Comparison of ENCODE assay signal across 11 cellular contexts in genomic region chr5:17398439-17398838, GRCh38.
DNase-seq lines count a peak whose midpoint lies in the region; ATAC-seq, FAIRE-seq and TF ChIP-seq lines count a peak whose summit lies in the region.
"Had no signal": no experiment of that assay in that cellular context is flagged by ENCODE, and none has a peak within 500 bp of the region (broad histone marks: within the 10 kb centered on the region; RNA-seq: fewer than 3 reads in every experiment).

No MANE protein-coding gene starts in this region.

- no peak for TF ChIP-seq RAD21 in K562 (CRISPR knock-in tag; conservative IDR thresholded peaks at IDR 0.05 in 1 of 2, IDR thresholded peaks at IDR 0.05 in 1 of 2)

- H3K9me3 ChIP-seq in K562 (replicated peaks; ENCODE audit: control insufficient read depth, insufficient read depth, low read depth, low read length) (no peaks in the 10 kb centered on the region), smooth muscle cell (replicated peaks; ENCODE audit: low read depth) (no peaks in the 10 kb centered on the region)

- peak; percentile 36; the same call in 1 of the 3 replicates for ATAC-seq in K562
- ATAC-seq in HG03521 (IDR thresholded peaks at IDR 0.05; ENCODE audit: unreplicated experiment), result no peak
- ATAC-seq in GM21786 (IDR thresholded peaks at IDR 0.05; ENCODE audit: unreplicated experiment), result no peak
- ATAC-seq: left ventricle myocardium superior had no signal

- WGBS in K562 (ENCODE audit: insufficient coverage, low coverage, missing lambda C conversion rate), result 0% methylated on average over 4 of the region's 4 CpGs
- 4% methylated on average over 4 of the region's 4 CpGs for WGBS in smooth muscle cell (ENCODE audit: low lambda C conversion rate)

- no peak for TF ChIP-seq POLR2A in K562 (conservative IDR thresholded peaks at IDR 0.05)

- no peaks in the 10 kb centered on the region for H3K79me2 ChIP-seq in K562 (ENCODE audit: control insufficient read depth, insufficient read depth, low read length)
- H3K79me2 ChIP-seq in smooth muscle cell (ENCODE audit: low read depth), result no peaks in the 10 kb centered on the region

- FAIRE-seq in K562 (lab: Jason Lieb, UNC), result no peak
- FAIRE-seq: A204.1, TTC549 had no signal

- no peak for TF ChIP-seq EP300 in K562 (IDR thresholded peaks at IDR 0.05; ENCODE audit: low read length)

- no TSS peak for BruUV-seq in K562 (replicated peaks; lab: Mats Ljungman, UMichigan)

- H3K27ac ChIP-seq in K562 (ENCODE audit: extremely low read depth, low read depth, low read length) (no peak overlapping the region), smooth muscle cell (ENCODE audit: low read depth) (no peak overlapping the region)

- POLR2A ChIA-PET in K562 (lab: Yijun Ruan, JAX), result interaction anchor here (0.7 kb wide), 1 partner anchor 80 kb away, joined by 4 read pairs; no protein-coding TSS in a partner anchor

- H3K4me2 ChIP-seq in K562 (ENCODE audit: insufficient read depth, low read length) (no peak overlapping the region), smooth muscle cell (peak overlapping the region; percentile 11)

- H3K4me1 ChIP-seq in K562 (replicated peaks in 1 of 2; ENCODE audit: control insufficient read depth in 2 of 2, insufficient read depth in 2 of 2, low read length in 2 of 2), result peaks cover 0 to 13% of the 10 kb centered on the region in 2 experiments; a peak in 2 of 5 replicates
- peaks cover 37% of the 10 kb centered on the region for H3K4me1 ChIP-seq in smooth muscle cell (ENCODE audit: low read depth)

- DNase-seq in NCI-H2107 treated with DMSO at 0.1 percent for 48 hours (lab: John Stamatoyannopoulos, UW; ENCODE audit: unreplicated experiment) (peak; percentile 55), NCI-H2107 (lab: John Stamatoyannopoulos, UW) (no peak), KBM-7 (peak; percentile 43), K562 (ENCODE audit: extremely low read depth in 1 of 4, low spot score in 3 of 4) (peak in 1 of 4 experiments; percentile 4), smooth muscle cell (lab: John Stamatoyannopoulos, UW; ENCODE audit: unreplicated experiment) (no peak), DMS79 treated with DMSO at 0.1 percent for 48 hours (lab: John Stamatoyannopoulos, UW) (no peak)
- DNase-seq: left ventricle myocardium superior had no signal

- H2AFZ ChIP-seq in K562 (ENCODE audit: low read depth, low read length) (no peak overlapping the region), smooth muscle cell (ENCODE audit: low read depth) (no peak overlapping the region)

- TF ChIP-seq CTCF in K562 (IDR thresholded peaks at IDR 0.05 in 2 of 3, conservative IDR thresholded peaks at IDR 0.05 in 1 of 3; ENCODE audit: insufficient read depth in 2 of 3, low read depth in 1 of 3, low read length in 3 of 3) (no peak), smooth muscle cell (IDR thresholded peaks at IDR 0.05; ENCODE audit: borderline replicate concordance, insufficient read depth, poor library complexity, severe bottlenecking) (no peak)

- H4K20me1 ChIP-seq in K562 (replicated peaks; ENCODE audit: control insufficient read depth, insufficient read depth, low read length) (no peaks in the 10 kb centered on the region), smooth muscle cell (ENCODE audit: low read depth) (no peaks in the 10 kb centered on the region)

- no peak overlapping the region for H3K9ac ChIP-seq in K562 (ENCODE audit: insufficient read depth in 1 of 2, low read depth in 2 of 2, low read length in 2 of 2)
- H3K9ac ChIP-seq in smooth muscle cell (ENCODE audit: low read depth), result no peak overlapping the region

- peaks cover 10% of the 10 kb centered on the region for H3F3A ChIP-seq in smooth muscle cell (ENCODE audit: low read depth)

- CTCF ChIA-PET in K562 (lab: Yijun Ruan, JAX; ENCODE audit: low intra/inter-chr PET ratio), result no interaction called here

- intact Hi-C loops in K562 (cut with micrococcal nuclease), result no loop called here

- H3K27me3 ChIP-seq in K562 (ENCODE audit: control insufficient read depth in 2 of 2, insufficient read depth in 2 of 2, low read length in 2 of 2) (no peaks in the 10 kb centered on the region; a peak in 1 of 5 replicates), smooth muscle cell (ENCODE audit: low read depth) (no peaks in the 10 kb centered on the region)

- no peaks in the 10 kb centered on the region for H3K36me3 ChIP-seq in K562 (ENCODE audit: control insufficient read depth, insufficient read depth, low read length)
- no peaks in the 10 kb centered on the region for H3K36me3 ChIP-seq in smooth muscle cell (ENCODE audit: low read depth)

- no peaks in the 10 kb centered on the region for H3K9me1 ChIP-seq in K562 (ENCODE audit: control insufficient read depth, insufficient read depth, low read length)

- no peak overlapping the region for H3K4me3 ChIP-seq in K562
- no peak overlapping the region for H3K4me3 ChIP-seq in smooth muscle cell

- in situ Hi-C loops in KBM-7 (cut with MboI; ENCODE audit: low pct_unique_long_range_greater_than_20kb, low sequenced_read_pairs), result no loop called here
- in situ Hi-C loops in K562 (cut with MboI), result loop anchor here (25.0 kb wide), 1 partner anchor 1514 kb away; no protein-coding TSS in a partner anchor

TF ChIP-seq in K562, 482 proteins besides CTCF, POLR2A, EP300 and RAD21:
- TF ChIP-seq, protein P1, sequence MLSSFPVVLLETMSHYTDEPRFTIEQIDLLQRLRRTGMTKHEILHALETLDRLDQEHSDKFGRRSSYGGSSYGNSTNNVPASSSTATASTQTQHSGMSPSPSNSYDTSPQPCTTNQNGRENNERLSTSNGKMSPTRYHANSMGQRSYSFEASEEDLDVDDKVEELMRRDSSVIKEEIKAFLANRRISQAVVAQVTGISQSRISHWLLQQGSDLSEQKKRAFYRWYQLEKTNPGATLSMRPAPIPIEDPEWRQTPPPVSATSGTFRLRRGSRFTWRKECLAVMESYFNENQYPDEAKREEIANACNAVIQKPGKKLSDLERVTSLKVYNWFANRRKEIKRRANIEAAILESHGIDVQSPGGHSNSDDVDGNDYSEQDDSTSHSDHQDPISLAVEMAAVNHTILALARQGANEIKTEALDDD (IDR thresholded peaks at IDR 0.05), result peak; percentile 78
- no peak for TF ChIP-seq SPI1 (IDR thresholded peaks at IDR 0.05; ENCODE audit: borderline replicate concordance, low read depth, low read length)
- TF ChIP-seq ZNF589 (CRISPR knock-in tag; IDR thresholded peaks at IDR 0.05; ENCODE audit: low read depth), result 0 out of 2 replicates have a peak, but pooled peaks have one; percentile 33
- TF ChIP-seq FOSL1 (tag; conservative IDR thresholded peaks at IDR 0.05), result peak; percentile 32; the same call in 1 of the 2 replicates
- no peak for TF ChIP-seq MECOM (CRISPR knock-in tag; IDR thresholded peaks at IDR 0.05)
- TF ChIP-seq, protein P2, sequence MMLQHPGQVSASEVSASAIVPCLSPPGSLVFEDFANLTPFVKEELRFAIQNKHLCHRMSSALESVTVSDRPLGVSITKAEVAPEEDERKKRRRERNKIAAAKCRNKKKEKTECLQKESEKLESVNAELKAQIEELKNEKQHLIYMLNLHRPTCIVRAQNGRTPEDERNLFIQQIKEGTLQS (IDR thresholded peaks at IDR 0.05), result peak; percentile 18; the same call in 1 of the 2 replicates
- TF ChIP-seq, protein P2 (CRISPR knock-in tag; conservative IDR thresholded peaks at IDR 0.05), result no peak
- 0 out of 2 replicates have a peak, but pooled peaks have one; percentile 19 for TF ChIP-seq ZNF766 (CRISPR knock-in tag; conservative IDR thresholded peaks at IDR 0.05)
- peak; percentile 81 for TF ChIP-seq ZNF75A (CRISPR knock-in tag; IDR thresholded peaks at IDR 0.05)
- TF ChIP-seq TEAD4 (IDR thresholded peaks at IDR 0.05; ENCODE audit: low read length), result peak; percentile 62; the same call in 1 of the 2 replicates
- no peak for TF ChIP-seq TEAD4 (CRISPR knock-in tag; IDR thresholded peaks at IDR 0.05; ENCODE audit: borderline replicate concordance)
- TF ChIP-seq L3MBTL2 (IDR thresholded peaks at IDR 0.05), result peak; percentile 24; the same call in 1 of the 2 replicates
- TF ChIP-seq ESRRB (CRISPR knock-in tag; IDR thresholded peaks at IDR 0.05; ENCODE audit: borderline replicate concordance), result no peak
- TF ChIP-seq SIX5 (IDR thresholded peaks at IDR 0.05; ENCODE audit: borderline replicate concordance in 1 of 2, insufficient read depth in 1 of 2, low read depth in 1 of 2, low read length in 2 of 2), result no peak
- TF ChIP-seq ERF (CRISPR knock-in tag; IDR thresholded peaks at IDR 0.05), result no peak
- no peak for TF ChIP-seq RBBP5 (IDR thresholded peaks at IDR 0.05; ENCODE audit: borderline replicate concordance, insufficient read depth, low read length, poor library complexity, severe bottlenecking)
- TF ChIP-seq SETDB1 (IDR thresholded peaks at IDR 0.05; ENCODE audit: low read length), result no peak
- 0 out of 2 replicates have a peak, but pooled peaks have one; percentile 48 for TF ChIP-seq ZNF324 (CRISPR knock-in tag; IDR thresholded peaks at IDR 0.05)
- no peak for TF ChIP-seq PHF8 (IDR thresholded peaks at IDR 0.05; ENCODE audit: borderline replicate concordance, low read length)
- 0 out of 4 replicates have a peak, but pooled peaks of 1 of the 2 experiments have one; percentile 19 for TF ChIP-seq TEAD1 (CRISPR knock-in tag; IDR thresholded peaks at IDR 0.05)

Comparison
In these comparisons a context has a peak if more than half of its experiments do, and no peak if none do; other contexts are left out.
1. DNase-seq: peak in NCI-H2107 treated with DMSO at 0.1 percent for 48 hours (single experiment) and KBM-7 (single experiment); none in NCI-H2107 (single experiment), smooth muscle cell (single experiment) and DMS79 treated with DMSO at 0.1 percent for 48 hours (single experiment).